In genomic region chr22:29951675-29952413, GRCh38 we compare ENCODE assay signal across 1 cellular context.
TF ChIP-seq lines count a peak whose summit lies in the region.

No MANE protein-coding gene starts in this region.

TF ChIP-seq in HEK293, 187 proteins besides CTCF, POLR2A, EP300 and RAD21 (continued from another document):
- TF ChIP-seq ZNF362 (tag by site-specific recombination; IDR thresholded peaks at IDR 0.05): peak; percentile 85
- peak; percentile 44; the same call in 1 of the 2 replicates for TF ChIP-seq ZBTB6 (tag by site-specific recombination; IDR thresholded peaks at IDR 0.05)
- TF ChIP-seq KLF7 (tag by site-specific recombination; IDR thresholded peaks at IDR 0.05; ENCODE audit: borderline replicate concordance): 0 out of 2 replicates have a peak, but pooled peaks have one; percentile 20
- TF ChIP-seq ZFHX2 (tag by site-specific recombination; conservative IDR thresholded peaks at IDR 0.05): peak; percentile 75
- 0 out of 2 replicates have a peak, but pooled peaks have one; percentile 18 for TF ChIP-seq GLIS1 (tag by site-specific recombination; IDR thresholded peaks at IDR 0.05)
- TF ChIP-seq SP7 (tag by site-specific recombination; IDR thresholded peaks at IDR 0.05): peak; percentile 45; the same call in 1 of the 2 replicates
- no peak for TF ChIP-seq ZNF664 (tag by site-specific recombination; IDR thresholded peaks at IDR 0.05)
- TF ChIP-seq KLF1 (tag by site-specific recombination; IDR thresholded peaks at IDR 0.05): peak; percentile 15; the same call in 1 of the 2 replicates
- TF ChIP-seq OSR2 (tag by site-specific recombination; IDR thresholded peaks at IDR 0.05): 0 out of 2 replicates have a peak, but pooled peaks have one; percentile 21
- peak; percentile 22; the same call in 1 of the 2 replicates for TF ChIP-seq PRDM6 (tag by site-specific recombination; IDR thresholded peaks at IDR 0.05)
- no peak for TF ChIP-seq TRIM28 (IDR thresholded peaks at IDR 0.05; ENCODE audit: borderline replicate concordance, low read length)
